In the genomic region with DNA sequence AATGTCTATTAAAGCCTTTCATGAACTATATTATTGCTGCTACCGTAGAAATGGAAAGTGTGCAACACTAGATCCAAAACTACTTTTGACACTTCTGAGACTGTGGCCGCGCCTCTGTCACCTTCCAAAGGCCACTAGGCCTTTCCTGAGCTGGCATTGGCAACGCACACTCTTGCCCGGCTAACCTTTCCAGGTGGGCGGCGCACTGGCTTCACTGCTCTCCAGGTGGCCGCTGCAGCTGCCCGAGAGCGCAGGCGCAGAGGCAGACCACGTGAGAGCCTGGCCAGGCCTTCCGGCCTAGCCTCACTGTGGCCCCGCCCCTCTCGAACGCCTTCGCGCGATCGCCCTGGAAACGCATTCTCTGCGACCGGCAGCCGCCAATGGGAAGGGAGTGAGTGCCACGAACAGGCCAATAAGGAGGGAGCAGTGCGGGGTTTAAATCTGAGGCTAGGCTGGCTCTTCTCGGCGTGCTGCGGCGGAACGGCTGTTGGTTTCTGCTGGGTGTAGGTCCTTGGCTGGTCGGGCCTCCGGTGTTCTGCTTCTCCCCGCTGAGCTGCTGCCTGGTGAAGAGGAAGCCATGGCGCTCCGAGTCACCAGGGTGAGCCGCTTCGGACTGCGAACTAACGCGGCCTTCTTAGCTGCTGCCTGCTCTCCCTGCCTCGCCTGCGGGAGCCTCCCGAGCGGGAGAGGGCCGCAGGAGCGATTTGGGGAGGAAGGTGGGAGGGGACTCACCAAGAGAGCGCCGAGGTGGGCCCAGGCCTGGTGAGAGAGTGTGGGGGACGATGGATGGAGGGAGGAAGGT, we compare ENCODE assay signal across 1 cellular context.
TF ChIP-seq lines count a peak whose summit lies in the region.

A gene (plus strand): TSS at position 465 of the 802 bp plus-strand sequence. CDS start 113 bp downstream, at position 578.

TF ChIP-seq in HepG2, 621 proteins besides CTCF, POLR2A, EP300 and RAD21 (continued from another document and continues in another):
- 0 out of 2 replicates have a peak, but pooled peaks have one; percentile 57 for TF ChIP-seq ZNF839 (CRISPR knock-in tag; IDR thresholded peaks at IDR 0.05; ENCODE audit: borderline replicate concordance)
- TF ChIP-seq ZNF205 (CRISPR knock-in tag; IDR thresholded peaks at IDR 0.05): peak; percentile 7; the same call in 1 of the 2 replicates
- TF ChIP-seq, protein P1, sequence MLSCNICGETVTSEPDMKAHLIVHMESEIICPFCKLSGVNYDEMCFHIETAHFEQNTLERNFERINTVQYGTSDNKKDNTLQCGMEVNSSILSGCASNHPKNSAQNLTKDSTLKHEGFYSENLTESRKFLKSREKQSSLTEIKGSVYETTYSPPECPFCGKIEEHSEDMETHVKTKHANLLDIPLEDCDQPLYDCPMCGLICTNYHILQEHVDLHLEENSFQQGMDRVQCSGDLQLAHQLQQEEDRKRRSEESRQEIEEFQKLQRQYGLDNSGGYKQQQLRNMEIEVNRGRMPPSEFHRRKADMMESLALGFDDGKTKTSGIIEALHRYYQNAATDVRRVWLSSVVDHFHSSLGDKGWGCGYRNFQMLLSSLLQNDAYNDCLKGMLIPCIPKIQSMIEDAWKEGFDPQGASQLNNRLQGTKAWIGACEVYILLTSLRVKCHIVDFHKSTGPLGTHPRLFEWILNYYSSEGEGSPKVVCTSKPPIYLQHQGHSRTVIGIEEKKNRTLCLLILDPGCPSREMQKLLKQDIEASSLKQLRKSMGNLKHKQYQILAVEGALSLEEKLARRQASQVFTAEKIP (CRISPR knock-in tag; IDR thresholded peaks at IDR 0.05; ENCODE audit: borderline replicate concordance): no peak
- TF ChIP-seq KAT2B (IDR thresholded peaks at IDR 0.05; ENCODE audit: borderline replicate concordance, low read depth, low read length): no peak
- TF ChIP-seq ZNF546 (CRISPR knock-in tag; conservative IDR thresholded peaks at IDR 0.05): peak; percentile 78
- TF ChIP-seq, protein P2, sequence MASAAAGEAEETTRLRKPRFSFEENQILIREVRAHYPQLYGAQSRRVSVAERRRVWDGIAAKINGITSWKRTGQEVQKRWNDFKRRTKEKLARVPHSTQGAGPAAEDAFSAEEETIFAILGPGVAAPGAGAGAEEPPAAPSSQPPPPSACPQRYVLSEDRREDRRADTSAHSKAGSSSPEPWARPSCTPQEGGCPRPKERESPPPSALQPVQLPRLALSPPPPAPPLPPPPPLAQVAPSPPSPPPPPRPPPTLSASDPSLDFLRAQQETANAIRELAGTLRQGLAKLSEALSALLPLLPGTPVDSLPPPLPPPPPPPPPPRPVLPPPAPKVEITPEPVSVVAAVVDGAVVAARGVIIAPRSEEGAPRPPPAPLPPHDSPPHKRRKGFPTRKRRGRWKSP (CRISPR knock-in tag; IDR thresholded peaks at IDR 0.05): peak; percentile 68; the same call in 1 of the 2 replicates
- TF ChIP-seq TOPORS (CRISPR knock-in tag; IDR thresholded peaks at IDR 0.05): 0 out of 2 replicates have a peak, but pooled peaks have one; percentile 21
- TF ChIP-seq, protein P3, sequence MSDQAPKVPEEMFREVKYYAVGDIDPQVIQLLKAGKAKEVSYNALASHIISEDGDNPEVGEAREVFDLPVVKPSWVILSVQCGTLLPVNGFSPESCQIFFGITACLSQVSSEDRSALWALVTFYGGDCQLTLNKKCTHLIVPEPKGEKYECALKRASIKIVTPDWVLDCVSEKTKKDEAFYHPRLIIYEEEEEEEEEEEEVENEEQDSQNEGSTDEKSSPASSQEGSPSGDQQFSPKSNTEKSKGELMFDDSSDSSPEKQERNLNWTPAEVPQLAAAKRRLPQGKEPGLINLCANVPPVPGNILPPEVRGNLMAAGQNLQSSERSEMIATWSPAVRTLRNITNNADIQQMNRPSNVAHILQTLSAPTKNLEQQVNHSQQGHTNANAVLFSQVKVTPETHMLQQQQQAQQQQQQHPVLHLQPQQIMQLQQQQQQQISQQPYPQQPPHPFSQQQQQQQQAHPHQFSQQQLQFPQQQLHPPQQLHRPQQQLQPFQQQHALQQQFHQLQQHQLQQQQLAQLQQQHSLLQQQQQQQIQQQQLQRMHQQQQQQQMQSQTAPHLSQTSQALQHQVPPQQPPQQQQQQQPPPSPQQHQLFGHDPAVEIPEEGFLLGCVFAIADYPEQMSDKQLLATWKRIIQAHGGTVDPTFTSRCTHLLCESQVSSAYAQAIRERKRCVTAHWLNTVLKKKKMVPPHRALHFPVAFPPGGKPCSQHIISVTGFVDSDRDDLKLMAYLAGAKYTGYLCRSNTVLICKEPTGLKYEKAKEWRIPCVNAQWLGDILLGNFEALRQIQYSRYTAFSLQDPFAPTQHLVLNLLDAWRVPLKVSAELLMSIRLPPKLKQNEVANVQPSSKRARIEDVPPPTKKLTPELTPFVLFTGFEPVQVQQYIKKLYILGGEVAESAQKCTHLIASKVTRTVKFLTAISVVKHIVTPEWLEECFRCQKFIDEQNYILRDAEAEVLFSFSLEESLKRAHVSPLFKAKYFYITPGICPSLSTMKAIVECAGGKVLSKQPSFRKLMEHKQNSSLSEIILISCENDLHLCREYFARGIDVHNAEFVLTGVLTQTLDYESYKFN (CRISPR knock-in tag; conservative IDR thresholded peaks at IDR 0.05): no peak
- TF ChIP-seq SNRNP70 (IDR thresholded peaks at IDR 0.05; ENCODE audit: low read depth, low read length): no peak
- 0 out of 2 replicates have a peak, but pooled peaks have one; percentile 48 for TF ChIP-seq ZNF670 (CRISPR knock-in tag; IDR thresholded peaks at IDR 0.05; ENCODE audit: borderline replicate concordance)
- TF ChIP-seq ZNF333 (CRISPR knock-in tag; IDR thresholded peaks at IDR 0.05; ENCODE audit: borderline replicate concordance): 0 out of 2 replicates have a peak, but pooled peaks have one; percentile 65
- TF ChIP-seq, protein P4, sequence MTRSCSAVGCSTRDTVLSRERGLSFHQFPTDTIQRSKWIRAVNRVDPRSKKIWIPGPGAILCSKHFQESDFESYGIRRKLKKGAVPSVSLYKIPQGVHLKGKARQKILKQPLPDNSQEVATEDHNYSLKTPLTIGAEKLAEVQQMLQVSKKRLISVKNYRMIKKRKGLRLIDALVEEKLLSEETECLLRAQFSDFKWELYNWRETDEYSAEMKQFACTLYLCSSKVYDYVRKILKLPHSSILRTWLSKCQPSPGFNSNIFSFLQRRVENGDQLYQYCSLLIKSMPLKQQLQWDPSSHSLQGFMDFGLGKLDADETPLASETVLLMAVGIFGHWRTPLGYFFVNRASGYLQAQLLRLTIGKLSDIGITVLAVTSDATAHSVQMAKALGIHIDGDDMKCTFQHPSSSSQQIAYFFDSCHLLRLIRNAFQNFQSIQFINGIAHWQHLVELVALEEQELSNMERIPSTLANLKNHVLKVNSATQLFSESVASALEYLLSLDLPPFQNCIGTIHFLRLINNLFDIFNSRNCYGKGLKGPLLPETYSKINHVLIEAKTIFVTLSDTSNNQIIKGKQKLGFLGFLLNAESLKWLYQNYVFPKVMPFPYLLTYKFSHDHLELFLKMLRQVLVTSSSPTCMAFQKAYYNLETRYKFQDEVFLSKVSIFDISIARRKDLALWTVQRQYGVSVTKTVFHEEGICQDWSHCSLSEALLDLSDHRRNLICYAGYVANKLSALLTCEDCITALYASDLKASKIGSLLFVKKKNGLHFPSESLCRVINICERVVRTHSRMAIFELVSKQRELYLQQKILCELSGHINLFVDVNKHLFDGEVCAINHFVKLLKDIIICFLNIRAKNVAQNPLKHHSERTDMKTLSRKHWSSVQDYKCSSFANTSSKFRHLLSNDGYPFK (CRISPR knock-in tag; IDR thresholded peaks at IDR 0.05; ENCODE audit: borderline replicate concordance): peak; percentile 64; the same call in 1 of the 2 replicates
- TF ChIP-seq ZNF850 (CRISPR knock-in tag; conservative IDR thresholded peaks at IDR 0.05): no peak
- TF ChIP-seq, protein P5, sequence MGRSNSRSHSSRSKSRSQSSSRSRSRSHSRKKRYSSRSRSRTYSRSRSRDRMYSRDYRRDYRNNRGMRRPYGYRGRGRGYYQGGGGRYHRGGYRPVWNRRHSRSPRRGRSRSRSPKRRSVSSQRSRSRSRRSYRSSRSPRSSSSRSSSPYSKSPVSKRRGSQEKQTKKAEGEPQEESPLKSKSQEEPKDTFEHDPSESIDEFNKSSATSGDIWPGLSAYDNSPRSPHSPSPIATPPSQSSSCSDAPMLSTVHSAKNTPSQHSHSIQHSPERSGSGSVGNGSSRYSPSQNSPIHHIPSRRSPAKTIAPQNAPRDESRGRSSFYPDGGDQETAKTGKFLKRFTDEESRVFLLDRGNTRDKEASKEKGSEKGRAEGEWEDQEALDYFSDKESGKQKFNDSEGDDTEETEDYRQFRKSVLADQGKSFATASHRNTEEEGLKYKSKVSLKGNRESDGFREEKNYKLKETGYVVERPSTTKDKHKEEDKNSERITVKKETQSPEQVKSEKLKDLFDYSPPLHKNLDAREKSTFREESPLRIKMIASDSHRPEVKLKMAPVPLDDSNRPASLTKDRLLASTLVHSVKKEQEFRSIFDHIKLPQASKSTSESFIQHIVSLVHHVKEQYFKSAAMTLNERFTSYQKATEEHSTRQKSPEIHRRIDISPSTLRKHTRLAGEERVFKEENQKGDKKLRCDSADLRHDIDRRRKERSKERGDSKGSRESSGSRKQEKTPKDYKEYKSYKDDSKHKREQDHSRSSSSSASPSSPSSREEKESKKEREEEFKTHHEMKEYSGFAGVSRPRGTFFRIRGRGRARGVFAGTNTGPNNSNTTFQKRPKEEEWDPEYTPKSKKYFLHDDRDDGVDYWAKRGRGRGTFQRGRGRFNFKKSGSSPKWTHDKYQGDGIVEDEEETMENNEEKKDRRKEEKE (IDR thresholded peaks at IDR 0.05): no peak
- TF ChIP-seq, protein P6, sequence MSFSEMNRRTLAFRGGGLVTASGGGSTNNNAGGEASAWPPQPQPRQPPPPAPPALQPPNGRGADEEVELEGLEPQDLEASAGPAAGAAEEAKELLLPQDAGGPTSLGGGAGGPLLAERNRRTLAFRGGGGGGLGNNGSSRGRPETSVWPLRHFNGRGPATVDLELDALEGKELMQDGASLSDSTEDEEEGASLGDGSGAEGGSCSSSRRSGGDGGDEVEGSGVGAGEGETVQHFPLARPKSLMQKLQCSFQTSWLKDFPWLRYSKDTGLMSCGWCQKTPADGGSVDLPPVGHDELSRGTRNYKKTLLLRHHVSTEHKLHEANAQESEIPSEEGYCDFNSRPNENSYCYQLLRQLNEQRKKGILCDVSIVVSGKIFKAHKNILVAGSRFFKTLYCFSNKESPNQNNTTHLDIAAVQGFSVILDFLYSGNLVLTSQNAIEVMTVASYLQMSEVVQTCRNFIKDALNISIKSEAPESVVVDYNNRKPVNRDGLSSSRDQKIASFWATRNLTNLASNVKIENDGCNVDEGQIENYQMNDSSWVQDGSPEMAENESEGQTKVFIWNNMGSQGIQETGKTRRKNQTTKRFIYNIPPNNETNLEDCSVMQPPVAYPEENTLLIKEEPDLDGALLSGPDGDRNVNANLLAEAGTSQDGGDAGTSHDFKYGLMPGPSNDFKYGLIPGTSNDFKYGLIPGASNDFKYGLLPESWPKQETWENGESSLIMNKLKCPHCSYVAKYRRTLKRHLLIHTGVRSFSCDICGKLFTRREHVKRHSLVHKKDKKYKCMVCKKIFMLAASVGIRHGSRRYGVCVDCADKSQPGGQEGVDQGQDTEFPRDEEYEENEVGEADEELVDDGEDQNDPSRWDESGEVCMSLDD (CRISPR knock-in tag; IDR thresholded peaks at IDR 0.05; ENCODE audit: borderline replicate concordance): no peak
- TF ChIP-seq ATF1 (CRISPR knock-in tag; IDR thresholded peaks at IDR 0.05): 0 out of 2 replicates have a peak, but pooled peaks have one; percentile 65
- TF ChIP-seq NFKB2 (CRISPR knock-in tag; IDR thresholded peaks at IDR 0.05; ENCODE audit: borderline replicate concordance): peak; percentile 80; the same call in 1 of the 2 replicates
- TF ChIP-seq, protein P7, sequence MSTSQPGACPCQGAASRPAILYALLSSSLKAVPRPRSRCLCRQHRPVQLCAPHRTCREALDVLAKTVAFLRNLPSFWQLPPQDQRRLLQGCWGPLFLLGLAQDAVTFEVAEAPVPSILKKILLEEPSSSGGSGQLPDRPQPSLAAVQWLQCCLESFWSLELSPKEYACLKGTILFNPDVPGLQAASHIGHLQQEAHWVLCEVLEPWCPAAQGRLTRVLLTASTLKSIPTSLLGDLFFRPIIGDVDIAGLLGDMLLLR (CRISPR knock-in tag; IDR thresholded peaks at IDR 0.05): peak; percentile 82; the same call in 1 of the 2 replicates
- no peak for TF ChIP-seq ZNF709 (CRISPR knock-in tag; IDR thresholded peaks at IDR 0.05)
- TF ChIP-seq ZNF660 (CRISPR knock-in tag; IDR thresholded peaks at IDR 0.05; ENCODE audit: borderline replicate concordance, low read depth): no peak
- no peak for TF ChIP-seq NFRKB (IDR thresholded peaks at IDR 0.05)
- no peak; the same call in 1 of the 2 replicates for TF ChIP-seq MAZ (IDR thresholded peaks at IDR 0.05; ENCODE audit: borderline replicate concordance, low read depth, low read length)
- no peak; the same call in 1 of the 2 replicates for TF ChIP-seq MAZ (CRISPR knock-in tag; IDR thresholded peaks at IDR 0.05; ENCODE audit: low read depth)
- TF ChIP-seq SIX4 (CRISPR knock-in tag; IDR thresholded peaks at IDR 0.05): no peak
- TF ChIP-seq HOXA7 (CRISPR knock-in tag; IDR thresholded peaks at IDR 0.05): no peak
- peak; percentile 97 for TF ChIP-seq SIN3B (IDR thresholded peaks at IDR 0.05; ENCODE audit: low read length)
- TF ChIP-seq RARA (CRISPR knock-in tag; IDR thresholded peaks at IDR 0.05): no peak
- peak; percentile 37; the same call in 1 of the 2 replicates for TF ChIP-seq ISL2 (CRISPR knock-in tag; IDR thresholded peaks at IDR 0.05)
- TF ChIP-seq ZIK1 (CRISPR knock-in tag; IDR thresholded peaks at IDR 0.05; ENCODE audit: borderline replicate concordance, low read depth): peak; percentile 90; the same call in 1 of the 2 replicates
- TF ChIP-seq, protein P8, sequence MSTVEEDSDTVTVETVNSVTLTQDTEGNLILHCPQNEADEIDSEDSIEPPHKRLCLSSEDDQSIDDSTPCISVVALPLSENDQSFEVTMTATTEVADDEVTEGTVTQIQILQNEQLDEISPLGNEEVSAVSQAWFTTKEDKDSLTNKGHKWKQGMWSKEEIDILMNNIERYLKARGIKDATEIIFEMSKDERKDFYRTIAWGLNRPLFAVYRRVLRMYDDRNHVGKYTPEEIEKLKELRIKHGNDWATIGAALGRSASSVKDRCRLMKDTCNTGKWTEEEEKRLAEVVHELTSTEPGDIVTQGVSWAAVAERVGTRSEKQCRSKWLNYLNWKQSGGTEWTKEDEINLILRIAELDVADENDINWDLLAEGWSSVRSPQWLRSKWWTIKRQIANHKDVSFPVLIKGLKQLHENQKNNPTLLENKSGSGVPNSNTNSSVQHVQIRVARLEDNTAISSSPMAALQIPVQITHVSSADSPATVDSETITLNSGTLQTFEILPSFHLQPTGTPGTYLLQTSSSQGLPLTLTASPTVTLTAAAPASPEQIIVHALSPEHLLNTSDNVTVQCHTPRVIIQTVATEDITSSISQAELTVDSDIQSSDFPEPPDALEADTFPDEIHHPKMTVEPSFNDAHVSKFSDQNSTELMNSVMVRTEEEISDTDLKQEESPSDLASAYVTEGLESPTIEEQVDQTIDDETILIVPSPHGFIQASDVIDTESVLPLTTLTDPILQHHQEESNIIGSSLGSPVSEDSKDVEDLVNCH (CRISPR knock-in tag; IDR thresholded peaks at IDR 0.05): no peak
- no peak for TF ChIP-seq ZNF382 (CRISPR knock-in tag; IDR thresholded peaks at IDR 0.05; ENCODE audit: borderline replicate concordance)
